ENCODE assay signal across 9 cellular contexts in genomic region chr2:157627594-157628281, GRCh38. TPM values are rescaled to one million over a fixed set of nuclear protein-coding genes. Genes with fewer than 3 reads are reported as not detected.
A peak's percentile ranks its signal among the peaks of the same experiment; 100 is the strongest.
DNase-seq lines count a peak whose midpoint lies in the region; ATAC-seq, FAIRE-seq and TF ChIP-seq lines count a peak whose summit lies in the region.
"Had no signal": no experiment of that assay in that cellular context is flagged by ENCODE, and none has a peak within 500 bp of the region (broad histone marks: within the 10 kb centered on the region; RNA-seq: fewer than 3 reads in every experiment).

No MANE protein-coding gene starts in this region.

- CTCF ChIA-PET in GM12878 (lab: Yijun Ruan, JAX), result interaction anchor here (0.5 to 1.4 kb wide), 4 partner anchors 12 to 325 kb away, joined by 3 to 4 read pairs (median 3); no protein-coding TSS in a partner anchor

- SMC1A ChIA-PET in GM12878 (lab: Charles Lee; ENCODE audit: uncharacterized antibody, unreplicated experiment), result interaction anchor here (0.5 kb wide), 1 partner anchor 22 kb away, joined by 3 read pairs; no protein-coding TSS in a partner anchor

- in situ Hi-C loops in GM12878 (cut with MboI), result no loop called here

- no peaks in the 10 kb centered on the region for H3K9me3 ChIP-seq in SK-N-MC (ENCODE audit: low read depth, low read length)
- no peaks in the 10 kb centered on the region; the same call in 2 of the 3 replicates for H3K9me3 ChIP-seq in GM12878 (replicated peaks; ENCODE audit: control insufficient read depth, insufficient read depth, low read length)

- no peak for TF ChIP-seq POLR2A in GM12878 (IDR thresholded peaks at IDR 0.05; ENCODE audit: low read depth, low read length)

- intact Hi-C loops in GM12878 (cut with micrococcal nuclease; ENCODE audit: unreplicated experiment), result no loop called here

- ATAC-seq in GM12878 (peak; percentile 21; the same call in 2 of the 3 replicates), left lobe of liver (peak; percentile 29), HG02588 (IDR thresholded peaks at IDR 0.05; ENCODE audit: unreplicated experiment) (no peak)

- H3K79me2 ChIP-seq in GM12878 (ENCODE audit: control insufficient read depth, insufficient read depth, low read length), result no peaks in the 10 kb centered on the region

- H3K9ac ChIP-seq in SK-N-MC (ENCODE audit: insufficient read length), result no peak overlapping the region
- no peak overlapping the region for H3K9ac ChIP-seq in GM12878 (ENCODE audit: control insufficient read depth, insufficient read depth, low read length)

- H3K36me3 ChIP-seq in SK-N-MC (ENCODE audit: insufficient read depth, low read length), result no peaks in the 10 kb centered on the region
- no peaks in the 10 kb centered on the region for H3K36me3 ChIP-seq in GM12878 (ENCODE audit: control insufficient read depth in 2 of 2, insufficient read depth in 2 of 2, low read length in 1 of 2)

- no peak for TF ChIP-seq CTCF in GM12878 (IDR thresholded peaks at IDR 0.05 in 2 of 3, conservative IDR thresholded peaks at IDR 0.05 in 1 of 3; ENCODE audit: control insufficient read depth in 2 of 3, extremely low read depth in 1 of 3, insufficient read depth in 1 of 3, low read depth in 3 of 3, low read length in 3 of 3)

- no peaks in the 10 kb centered on the region for H4K20me1 ChIP-seq in GM12878 (ENCODE audit: control insufficient read depth, insufficient read depth)

- no peak for FAIRE-seq in GM12878 (lab: Jason Lieb, UNC)

- RAD21 ChIA-PET in GM12878 (lab: Charles Lee; ENCODE audit: unreplicated experiment), result no interaction called here

- no peak for TF ChIP-seq RAD21 in GM12878 (IDR thresholded peaks at IDR 0.05; ENCODE audit: insufficient read depth, low read depth, low read length)

- H3K4me2 ChIP-seq in GM12878 (ENCODE audit: control insufficient read depth, insufficient read depth), result no peak overlapping the region

- POLR2A ChIA-PET in GM12878 (lab: Charles Lee), result no interaction called here

- 13% methylated on average over 18 of the region's 18 CpGs for WGBS in GM12878 (ENCODE audit: insufficient coverage, insufficient replicate concordance, low lambda C conversion rate, missing lambda C conversion rate)

- no peak for TF ChIP-seq EP300 in GM12878 (IDR thresholded peaks at IDR 0.05; ENCODE audit: borderline replicate concordance in 1 of 2, control insufficient read depth in 1 of 2, low read depth in 2 of 2, low read length in 2 of 2)

- BruUV-seq in GM12878 (replicated peaks; lab: Mats Ljungman, UMichigan), result no TSS peak

- H3K4me3 ChIP-seq in SK-N-MC (peak overlapping the region; percentile 82), GM12878 (no peak overlapping the region)

- no peak overlapping the region for H2AFZ ChIP-seq in GM12878 (ENCODE audit: control insufficient read depth, low read depth, low read length)

- no peak overlapping the region for H3K27ac ChIP-seq in SK-N-MC
- H3K27ac ChIP-seq in GM12878 (ENCODE audit: control insufficient read depth, insufficient read depth), result no peak overlapping the region
- H3K27ac ChIP-seq: epithelial cell of prostate had no signal

- DNase-seq in activated gamma-delta T cell treated with Interleukin-2 at 50 U/mL for 16 hours (peak; percentile 17), activated gamma-delta T cell (lab: John Stamatoyannopoulos, UW) (no peak), SK-N-MC (ENCODE audit: low read depth, low spot score) (no peak), GM12878 (ENCODE audit: low read depth, low spot score) (no peak), left lobe of liver (ENCODE audit: low spot score) (peak; percentile 52), dermis blood vessel endothelial cell (no peak)
- peak in 2 of 3 experiments; percentile 20 to 53 for DNase-seq in stimulated activated CD4-positive, alpha-beta T cell treated with anti-CD3 and anti-CD28 coated beads, TNF-alpha, amount 100 ng/mL, for 24 hours (ENCODE audit: low read depth in 3 of 3)

- H3K4me1 ChIP-seq in GM12878 (ENCODE audit: control insufficient read depth, insufficient read depth, low read length), result no peaks in the 10 kb centered on the region

- H3K27me3 ChIP-seq in GM12878 (replicated peaks in 1 of 2; ENCODE audit: control insufficient read depth in 2 of 2, insufficient read depth in 2 of 2, low read length in 1 of 2), result peaks cover 9 to 16% of the 10 kb centered on the region in 2 experiments

TF ChIP-seq in GM12878, 131 proteins besides CTCF, POLR2A, EP300 and RAD21:
- no peak for TF ChIP-seq ETV6 (conservative IDR thresholded peaks at IDR 0.05 in 1 of 2, IDR thresholded peaks at IDR 0.05 in 1 of 2; ENCODE audit: borderline replicate concordance in 1 of 2, low read depth in 1 of 2)

RNA-seq across cellular contexts. Expression of gene ACVR1C, which starts 0.9 kb away (rescaled TPM):
- total RNA-seq in GM12878 (2013; cell fraction: nucleolus; rRNA removed), result not detected in 2 replicates
- total RNA-seq in GM12878 (2014; rRNA removed) (not detected in 2 replicates), GM12878 (2014; rRNA removed; fragmentation: Illumina TruSeq; extraction: Trizol) (not detected in 2 replicates), GM12878 (2021) (not detected in 2 replicates), left lobe of liver (2.2 TPM), dermis blood vessel endothelial cell (0.17 TPM in 1 of 2 replicates, not detected in the other)
- not detected for polyA plus RNA-seq in GM12878 (2011; ENCODE audit: low read depth)
- polyA plus RNA-seq in GM12878 (2011; rRNA removed) (not detected in 2 replicates), GM12878 (2014; fragmentation: Illumina TruSeq; extraction: Trizol) (not detected in 2 replicates), GM12878 (2014; fragmentation: Nextera tagmentation; extraction: Ambion mirVana) (not detected), GM12878 (2014; rRNA removed) (not detected in 2 replicates), GM12878 (2016; fragmentation: Nextera tagmentation; extraction: Ambion mirVana) (not detected)
- not detected in 2 replicates for polyA plus RNA-seq in GM12878 (2011; cell fraction: cytosol; rRNA removed)
- not detected in 2 replicates for polyA plus RNA-seq in GM12878 (2011; cell fraction: nucleus; rRNA removed)
- 0.01 TPM in 1 of 2 replicates, not detected in the other for polyA plus RNA-seq in GM12878 (2012)
- not detected in 2 replicates for polyA minus RNA-seq in GM12878 (2011; rRNA and poly(A)+ RNA removed)
- polyA minus RNA-seq in GM12878 (2011; cell fraction: cytosol; rRNA and poly(A)+ RNA removed), result not detected in 2 replicates
- polyA minus RNA-seq in GM12878 (2011; cell fraction: nucleus; rRNA and poly(A)+ RNA removed), result not detected in 2 replicates

Comparison
In these comparisons a context has a peak if more than half of its experiments do, and no peak if none do; other contexts are left out.
1. DNase-seq: peak in activated gamma-delta T cell treated with Interleukin-2 at 50 U/mL for 16 hours (single experiment), left lobe of liver (single experiment) and stimulated activated CD4-positive, alpha-beta T cell treated with anti-CD3 and anti-CD28 coated beads, TNF-alpha, amount 100 ng/mL, for 24 hours (2 of 3); none in activated gamma-delta T cell (single experiment), SK-N-MC (single experiment), GM12878 (single experiment) and dermis blood vessel endothelial cell (single experiment).